ENCODE assay signal across 18 cellular contexts in the genomic region with DNA sequence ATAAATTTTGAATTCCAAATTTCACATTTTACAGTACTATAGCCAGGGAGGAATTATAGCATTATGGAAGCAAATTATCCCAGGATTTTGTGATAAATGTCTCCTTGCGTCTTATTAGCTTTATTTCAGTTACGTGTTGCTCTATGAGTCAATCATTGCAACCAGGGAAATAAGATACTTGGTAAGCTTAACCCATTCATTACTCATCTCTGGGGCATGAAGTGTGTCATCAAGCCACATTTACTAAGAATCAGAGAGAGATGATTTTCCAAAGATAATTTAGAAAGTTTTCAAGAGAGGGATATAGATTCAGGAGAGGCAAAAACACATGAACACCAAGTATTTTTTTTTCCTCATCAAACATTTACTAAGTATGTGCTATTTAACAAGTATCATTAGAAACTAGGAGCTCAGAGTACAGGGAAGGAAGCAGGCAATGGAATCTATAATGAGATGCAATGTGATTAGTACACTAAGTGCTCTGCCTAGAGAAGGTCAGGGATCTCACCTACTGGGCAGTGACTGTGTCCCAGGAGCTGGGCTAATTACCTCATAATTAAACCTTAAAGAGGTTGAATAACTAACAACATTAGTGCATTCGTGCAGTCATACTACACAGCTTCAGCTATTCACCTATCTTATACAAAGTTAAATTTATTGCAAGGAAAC.
DNase-seq lines count a peak whose midpoint lies in the region; ATAC-seq, FAIRE-seq and TF ChIP-seq lines count a peak whose summit lies in the region.
"Had no signal": no experiment of that assay in that cellular context is flagged by ENCODE, and none has a peak within 500 bp of the region (broad histone marks: within the 10 kb centered on the region; RNA-seq: fewer than 3 reads in every experiment).

No MANE protein-coding gene starts in this region.

- FAIRE-seq in H54 (lab: Jason Lieb, UNC), result no peak
- FAIRE-seq: frontal cortex had no signal

- H3K27me3 ChIP-seq in CD4-positive, alpha-beta T cell (ENCODE audit: control insufficient read depth, insufficient read depth, low read length), result no peaks in the 10 kb centered on the region
- H3K27me3 ChIP-seq in esophagus squamous epithelium, result no peaks in the 10 kb centered on the region
- H3K27me3 ChIP-seq: sigmoid colon had no signal

- H3K4me3 ChIP-seq in epithelial cell of esophagus (ENCODE audit: low read length) (no peak overlapping the region), esophagus squamous epithelium (no peak overlapping the region)
- H3K4me3 ChIP-seq: sigmoid colon had no signal

- TF ChIP-seq CTCF in epithelial cell of esophagus (IDR thresholded peaks at IDR 0.05; ENCODE audit: insufficient read depth, low read depth, low read length, missing control alignments), result no peak
- TF ChIP-seq CTCF in CD4-positive, alpha-beta T cell (IDR thresholded peaks at IDR 0.05), result no peak
- TF ChIP-seq CTCF in esophagus squamous epithelium (IDR thresholded peaks at IDR 0.05), result no peak

- H3K27ac ChIP-seq in CD4-positive, alpha-beta T cell (ENCODE audit: low read depth, low read length), result no peak overlapping the region
- H3K27ac ChIP-seq in esophagus squamous epithelium, result no peak overlapping the region
- H3K27ac ChIP-seq: sigmoid colon, WERI-Rb-1 had no signal

- no peak for ATAC-seq in CD4-positive, alpha-beta T cell (ENCODE audit: poor library complexity)

- no peaks in the 10 kb centered on the region for H3K4me1 Mint-ChIP-seq in CD4-positive, alpha-beta T cell (ENCODE audit: low read depth)
- H3K4me1 Mint-ChIP-seq in activated T-cell treated with anti-CD3 and anti-CD28 coated beads, Interleukin-2, amount 50 U/mL, for 24 hours (ENCODE audit: low read depth), result no peaks in the 10 kb centered on the region
- H3K4me1 Mint-ChIP-seq: activated CD4-positive, alpha-beta memory T cell treated with anti-CD3 and anti-CD28 coated beads, Interleukin-2, amount 10 ng/mL, durations not matched to agents 7 days and 5 days; activated naive CD4-positive, alpha-beta T cell treated with anti-CD3 and anti-CD28 coated beads, Interleukin-2, amount 50 U/mL, for 24 hours had no signal

- H3K9me3 Mint-ChIP-seq in CD4-positive, alpha-beta T cell, result peaks cover 15% of the 10 kb centered on the region
- peaks cover 8% of the 10 kb centered on the region for H3K9me3 Mint-ChIP-seq in activated T-cell treated with anti-CD3 and anti-CD28 coated beads, Interleukin-2, amount 50 U/mL, for 24 hours
- H3K9me3 Mint-ChIP-seq: activated CD4-positive, alpha-beta memory T cell treated with anti-CD3 and anti-CD28 coated beads, Interleukin-2, amount 10 ng/mL, durations not matched to agents 7 days and 5 days; activated naive CD4-positive, alpha-beta T cell treated with anti-CD3 and anti-CD28 coated beads, Interleukin-2, amount 50 U/mL, for 24 hours had no signal

- H3K36me3 ChIP-seq in esophagus squamous epithelium, result no peaks in the 10 kb centered on the region
- H3K36me3 ChIP-seq: sigmoid colon, WERI-Rb-1 had no signal

- no peaks in the 10 kb centered on the region for H3K4me1 ChIP-seq in esophagus squamous epithelium
- H3K4me1 ChIP-seq: Caco-2, sigmoid colon had no signal

- H3K9me3 ChIP-seq in CD4-positive, alpha-beta T cell (ENCODE audit: control insufficient read depth, low read length), result peaks cover 2% of the 10 kb centered on the region
- no peaks in the 10 kb centered on the region for H3K9me3 ChIP-seq in esophagus squamous epithelium
- H3K9me3 ChIP-seq: Caco-2, sigmoid colon had no signal

- DNase-seq in HPDE6-E6E7 (ENCODE audit: extremely low spot score) (peak; percentile 64), RKO (ENCODE audit: low spot score) (peak; percentile 78), epithelial cell of esophagus (ENCODE audit: low read depth) (peak; percentile 90), non-pigmented ciliary epithelial cell (ENCODE audit: low read depth) (peak; percentile 43), esophagus squamous epithelium (lab: John Stamatoyannopoulos, UW) (no peak), H54 (ENCODE audit: insufficient read length, low spot score) (no peak)
- no peak for DNase-seq in CD4-positive, alpha-beta T cell
- DNase-seq in activated T-cell treated with anti-CD3 and anti-CD28 coated beads, Interleukin-2, amount 50 U/mL, for 24 hours, result no peak
- DNase-seq: activated CD4-positive, alpha-beta memory T cell treated with anti-CD3 and anti-CD28 coated beads, Interleukin-2, amount 10 ng/mL, durations not matched to agents 7 days and 5 days; activated T-cell treated with anti-CD3 and anti-CD28 coated beads, Interleukin-2, amount 50 U/mL, for 48 hours; Caco-2; effector CD8-positive, alpha-beta T cell; NCI-H187 treated with DMSO at 0.1 percent for 48 hours; NCI-H510A treated with DMSO at 0.1 percent for 48 hours; sigmoid colon; WERI-Rb-1 had no signal

- no peak overlapping the region for H3K27ac Mint-ChIP-seq in CD4-positive, alpha-beta T cell
- no peak overlapping the region for H3K27ac Mint-ChIP-seq in activated T-cell treated with anti-CD3 and anti-CD28 coated beads, Interleukin-2, amount 50 U/mL, for 24 hours
- H3K27ac Mint-ChIP-seq: activated CD4-positive, alpha-beta memory T cell treated with anti-CD3 and anti-CD28 coated beads, Interleukin-2, amount 10 ng/mL, durations not matched to agents 7 days and 5 days; activated naive CD4-positive, alpha-beta T cell treated with anti-CD3 and anti-CD28 coated beads, Interleukin-2, amount 50 U/mL, for 24 hours had no signal

- CTCF ChIA-PET in CD4-positive, alpha-beta T cell (lab: Charles Lee), result no interaction called here

- H3K27me3 Mint-ChIP-seq in CD4-positive, alpha-beta T cell, result no peaks in the 10 kb centered on the region
- H3K27me3 Mint-ChIP-seq in activated T-cell treated with anti-CD3 and anti-CD28 coated beads, Interleukin-2, amount 50 U/mL, for 24 hours, result no peaks in the 10 kb centered on the region
- H3K27me3 Mint-ChIP-seq: activated CD4-positive, alpha-beta memory T cell treated with anti-CD3 and anti-CD28 coated beads, Interleukin-2, amount 10 ng/mL, durations not matched to agents 7 days and 5 days; activated naive CD4-positive, alpha-beta T cell treated with anti-CD3 and anti-CD28 coated beads, Interleukin-2, amount 50 U/mL, for 24 hours had no signal

- no peak for TF ChIP-seq POLR2A in esophagus squamous epithelium (IDR thresholded peaks at IDR 0.05)
- no peak for TF ChIP-seq POLR2A in H54 (IDR thresholded peaks at IDR 0.05; ENCODE audit: low read depth, low read length)

- no peak overlapping the region for H3K4me3 Mint-ChIP-seq in CD4-positive, alpha-beta T cell
- H3K4me3 Mint-ChIP-seq in activated T-cell treated with anti-CD3 and anti-CD28 coated beads, Interleukin-2, amount 50 U/mL, for 24 hours, result no peak overlapping the region
- H3K4me3 Mint-ChIP-seq: activated CD4-positive, alpha-beta memory T cell treated with anti-CD3 and anti-CD28 coated beads, Interleukin-2, amount 10 ng/mL, durations not matched to agents 7 days and 5 days; activated naive CD4-positive, alpha-beta T cell treated with anti-CD3 and anti-CD28 coated beads, Interleukin-2, amount 50 U/mL, for 24 hours had no signal

- POLR2A ChIA-PET in CD4-positive, alpha-beta T cell (lab: Charles Lee), result no interaction called here

- H3K36me3 Mint-ChIP-seq in CD4-positive, alpha-beta T cell (ENCODE audit: low read depth), result no peaks in the 10 kb centered on the region
- H3K36me3 Mint-ChIP-seq in activated T-cell treated with anti-CD3 and anti-CD28 coated beads, Interleukin-2, amount 50 U/mL, for 24 hours (ENCODE audit: low read depth), result no peaks in the 10 kb centered on the region
- H3K36me3 Mint-ChIP-seq: activated naive CD4-positive, alpha-beta T cell treated with anti-CD3 and anti-CD28 coated beads, Interleukin-2, amount 50 U/mL, for 24 hours had no signal

- intact Hi-C loops in CD4-positive, alpha-beta T cell (cut with DNase I, micrococcal nuclease), result no loop called here
- intact Hi-C loops in esophagus squamous epithelium (cut with DNase I), result no loop called here

- WGBS in esophagus squamous epithelium, 2 donors, result 65 to 72% methylated on average over 3 of the region's 3 CpGs

Comparison
In these comparisons a context has a peak if more than half of its experiments do, and no peak if none do; other contexts are left out.
1. DNase-seq: peak in HPDE6-E6E7 (single experiment), RKO (single experiment), epithelial cell of esophagus (single experiment) and non-pigmented ciliary epithelial cell (single experiment); none in CD4-positive, alpha-beta T cell (0 of 10), esophagus squamous epithelium (single experiment), activated T-cell treated with anti-CD3 and anti-CD28 coated beads, Interleukin-2, amount 50 U/mL, for 24 hours (single experiment) and H54 (single experiment).